22 cellular contexts compared by ENCODE assay signal in genomic region chr17:76223802-76224201, GRCh38. TPM values are rescaled to one million over a fixed set of nuclear protein-coding genes. Genes with fewer than 3 reads are reported as not detected.
DNase-seq lines count a peak whose midpoint lies in the region; ATAC-seq and TF ChIP-seq lines count a peak whose summit lies in the region.
"Had no signal": no experiment of that assay in that cellular context is flagged by ENCODE, and none has a peak within 500 bp of the region (broad histone marks: within the 10 kb centered on the region; RNA-seq: fewer than 3 reads in every experiment).

No MANE protein-coding gene starts in this region.

- H3K4me3 ChIP-seq in HAP-1, result no peak overlapping the region
- H3K4me3 ChIP-seq in esophagus muscularis mucosa, result no peak overlapping the region
- peak overlapping the region; percentile 1 for H3K4me3 ChIP-seq in parathyroid adenoma (ENCODE audit: low read depth, low read length)

- no peak for TF ChIP-seq EP300 in esophagus muscularis mucosa (IDR thresholded peaks at IDR 0.05)

- no peak for ATAC-seq in activated CD4-positive, alpha-beta T cell treated with anti-CD3 and anti-CD28 coated beads for 36 hours
- ATAC-seq: PC-3 had no signal

- H3K36me3 ChIP-seq in HAP-1 (replicated peaks), result no peaks in the 10 kb centered on the region
- no peaks in the 10 kb centered on the region for H3K36me3 ChIP-seq in esophagus muscularis mucosa
- no peaks in the 10 kb centered on the region for H3K36me3 ChIP-seq in parathyroid adenoma (ENCODE audit: control insufficient read depth, insufficient read depth, low read length)
- H3K36me3 ChIP-seq: BE2C had no signal

- BruUV-seq in MCF 10A (replicated peaks; lab: Mats Ljungman, UMichigan), result no TSS peak

- H3K4me1 Mint-ChIP-seq in activated CD4-positive, alpha-beta T cell treated with anti-CD3 and anti-CD28 coated beads for 36 hours, result peaks cover 19% of the 10 kb centered on the region
- H3K4me1 Mint-ChIP-seq in immature natural killer cell (no peaks in the 10 kb centered on the region), MCF 10A (ENCODE audit: insufficient read depth, unreplicated experiment) (no peaks in the 10 kb centered on the region)

- no peaks in the 10 kb centered on the region for H3K9me3 ChIP-seq in HAP-1
- H3K9me3 ChIP-seq in esophagus muscularis mucosa, result no peaks in the 10 kb centered on the region
- no peaks in the 10 kb centered on the region for H3K9me3 ChIP-seq in parathyroid adenoma (ENCODE audit: control insufficient read depth, low read length)
- H3K9me3 ChIP-seq: BE2C had no signal

- H3K4me3 Mint-ChIP-seq in activated CD4-positive, alpha-beta T cell treated with anti-CD3 and anti-CD28 coated beads for 36 hours, result no peak overlapping the region
- H3K4me3 Mint-ChIP-seq in immature natural killer cell, result no peak overlapping the region
- H3K4me3 Mint-ChIP-seq in MCF 10A (ENCODE audit: unreplicated experiment), result no peak overlapping the region
- H3K4me3 Mint-ChIP-seq: CD14-positive monocyte had no signal

- 98% methylated on average over 1 of the region's 1 CpG for WGBS in esophagus muscularis mucosa

- H3K79me2 ChIP-seq in parathyroid adenoma, result peaks cover 2% of the 10 kb centered on the region

- CTCF ChIA-PET in activated CD4-positive, alpha-beta T cell treated with anti-CD3 and anti-CD28 coated beads for 36 hours (lab: Charles Lee), result interaction anchor here (0.5 to 0.9 kb wide), 3 partner anchors 15 to 210 kb away, joined by 3 to 4 read pairs (median 4); no protein-coding TSS in a partner anchor
- CTCF ChIA-PET in MCF 10A (lab: Yijun Ruan, JAX), result no interaction called here

- H3K36me3 Mint-ChIP-seq in activated CD4-positive, alpha-beta T cell treated with anti-CD3 and anti-CD28 coated beads for 36 hours (ENCODE audit: low read depth), result peaks cover 8% of the 10 kb centered on the region
- H3K36me3 Mint-ChIP-seq in immature natural killer cell (no peaks in the 10 kb centered on the region), MCF 10A (ENCODE audit: insufficient read depth, unreplicated experiment) (no peaks in the 10 kb centered on the region)
- H3K36me3 Mint-ChIP-seq: CD14-positive monocyte had no signal

- H3K27me3 Mint-ChIP-seq in activated CD4-positive, alpha-beta T cell treated with anti-CD3 and anti-CD28 coated beads for 36 hours, result no peaks in the 10 kb centered on the region
- H3K27me3 Mint-ChIP-seq in immature natural killer cell (ENCODE audit: low read depth in 3 of 3) (peaks cover 0 to 2% (median 2%) of the 10 kb centered on the region in 3 donors), MCF 10A (ENCODE audit: insufficient read depth, unreplicated experiment) (peaks cover 12% of the 10 kb centered on the region)

- intact Hi-C loops in activated CD4-positive, alpha-beta T cell treated with anti-CD3 and anti-CD28 coated beads for 36 hours (cut with DNase I, micrococcal nuclease), result no loop called here
- intact Hi-C loops in esophagus muscularis mucosa (cut with DNase I) (no loop called here), MCF 10A (cut with micrococcal nuclease) (no loop called here)

- no peaks in the 10 kb centered on the region for H3K27me3 ChIP-seq in HAP-1 (ENCODE audit: low read depth)
- no peaks in the 10 kb centered on the region for H3K27me3 ChIP-seq in esophagus muscularis mucosa
- no peaks in the 10 kb centered on the region for H3K27me3 ChIP-seq in parathyroid adenoma (ENCODE audit: control insufficient read depth, insufficient read depth, low read length)
- H3K27me3 ChIP-seq: BE2C had no signal

- H3K9me3 Mint-ChIP-seq in activated CD4-positive, alpha-beta T cell treated with anti-CD3 and anti-CD28 coated beads for 36 hours (ENCODE audit: low read depth), result no peaks in the 10 kb centered on the region
- H3K9me3 Mint-ChIP-seq in immature natural killer cell (no peaks in the 10 kb centered on the region), MCF 10A (ENCODE audit: unreplicated experiment) (no peaks in the 10 kb centered on the region)

- peak overlapping the region; percentile 19 for H3K27ac Mint-ChIP-seq in activated CD4-positive, alpha-beta T cell treated with anti-CD3 and anti-CD28 coated beads for 36 hours
- H3K27ac Mint-ChIP-seq in immature natural killer cell (peak overlapping the region in 1 of 6 donors; percentile 62), MCF 10A (ENCODE audit: low read depth, unreplicated experiment) (no peak overlapping the region)

- H3K4me2 ChIP-seq in parathyroid adenoma (ENCODE audit: low read length), result no peak overlapping the region

- no peak overlapping the region for H3K27ac ChIP-seq in esophagus muscularis mucosa (replicated peaks in 1 of 4)
- no peak overlapping the region for H3K27ac ChIP-seq in parathyroid adenoma
- H3K27ac ChIP-seq: 22Rv1 had no signal

- POLR2A ChIA-PET in activated CD4-positive, alpha-beta T cell treated with anti-CD3 and anti-CD28 coated beads for 36 hours (lab: Charles Lee), result no interaction called here
- POLR2A ChIA-PET in MCF 10A (lab: Yijun Ruan, JAX), result interaction anchor here (0.8 kb wide), 1 partner anchor 10 kb away, joined by 3 read pairs; no protein-coding TSS in a partner anchor

- in situ Hi-C loops in HAP-1 (cut with MboI; ENCODE audit: low sequenced_read_pairs), result no loop called here

- no peak for TF ChIP-seq CTCF in esophagus muscularis mucosa (IDR thresholded peaks at IDR 0.05)
- TF ChIP-seq CTCF in parathyroid adenoma (IDR thresholded peaks at IDR 0.05), result no peak
- no peak for TF ChIP-seq CTCF in MCF 10A (IDR thresholded peaks at IDR 0.05; ENCODE audit: unreplicated experiment)

- H3K4me1 ChIP-seq in HAP-1, result peaks cover 25% of the 10 kb centered on the region
- H3K4me1 ChIP-seq in esophagus muscularis mucosa, result no peaks in the 10 kb centered on the region
- no peaks in the 10 kb centered on the region for H3K4me1 ChIP-seq in parathyroid adenoma
- H3K4me1 ChIP-seq: BE2C had no signal

- DNase-seq in activated CD4-positive, alpha-beta T cell treated with anti-CD3 and anti-CD28 coated beads for 36 hours, result no peak
- no peak for DNase-seq in activated CD4-positive, alpha-beta T cell treated with anti-CD3 and anti-CD28 coated beads for 1 hour
- DNase-seq in HAP-1 (ENCODE audit: low spot score in 2 of 2), result peak; percentile 20 to 26
- DNase-seq in esophagus muscularis mucosa (ENCODE audit: extremely low spot score), result peak; percentile 31
- no peak for DNase-seq in OCI-M1 (lab: John Stamatoyannopoulos, UW)
- no peak for DNase-seq in immature natural killer cell
- no peak for DNase-seq in MCF 10A (ENCODE audit: unreplicated experiment)
- DNase-seq: BE2C, COR-L47, DMS53, Karpas-422, MV-4-11, NCI-H1105, NCI-H1436 treated with DMSO at 0.1 percent for 48 hours, NCI-H187 treated with DMSO at 0.1 percent for 48 hours, NCI-H2107, NCI-H524 treated with DMSO at 0.1 percent for 48 hours, NCI-H774, PC-3 had no signal

- H3K9ac ChIP-seq in parathyroid adenoma, result no peak overlapping the region

- H2AFZ ChIP-seq in parathyroid adenoma, result no peak overlapping the region

- no peak for TF ChIP-seq POLR2A in esophagus muscularis mucosa (IDR thresholded peaks at IDR 0.05; ENCODE audit: low read depth)

RNA-seq across cellular contexts. Expression of gene RNF157, which starts 16.5 kb away (rescaled TPM):
- total RNA-seq in activated CD4-positive, alpha-beta T cell treated with anti-CD3 and anti-CD28 coated beads for 36 hours, result 10 to 100 TPM; 24.0 to 39.4 TPM
- total RNA-seq in esophagus muscularis mucosa (1 to 10 TPM; 2.1 to 8.1 (median 4.8) TPM), MCF 10A (2022) (0.17 and 0.44 TPM in 2 replicates)
- polyA plus RNA-seq in immature natural killer cell, result 1 to 10 TPM in 2 of 3 donors, under 1 TPM in 1; 0.69 to 3.0 (median 1.2) TPM
- polyA plus RNA-seq: CD14-positive monocyte had no signal

RNA-seq across cellular contexts. Expression of gene UBALD2, which starts 41.3 kb away (rescaled TPM):
- 100 to 1,000 TPM; 299 to 639 TPM for total RNA-seq in activated CD4-positive, alpha-beta T cell treated with anti-CD3 and anti-CD28 coated beads for 36 hours
- 10 to 100 TPM in 3 of 4 donors, 1 to 10 TPM in 1; 9.1 to 16.2 (median 12.4) TPM for total RNA-seq in esophagus muscularis mucosa
- polyA plus RNA-seq in immature natural killer cell, result 1 to 10 TPM; 1.5 to 4.5 (median 3.9) TPM
- 84.9 and 109 TPM in 2 replicates for total RNA-seq in MCF 10A (2022)

Comparison
In these comparisons a context has a peak if more than half of its experiments do, and no peak if none do; other contexts are left out.
1. DNase-seq: peak in HAP-1 (2 of 2) and esophagus muscularis mucosa (single experiment); none in activated CD4-positive, alpha-beta T cell treated with anti-CD3 and anti-CD28 coated beads for 36 hours (single experiment), activated CD4-positive, alpha-beta T cell treated with anti-CD3 and anti-CD28 coated beads for 1 hour (single experiment), OCI-M1 (single experiment), immature natural killer cell (0 of 3) and MCF 10A (single experiment).